In genomic region chr2:74471332-74472065, GRCh38 we compare ENCODE assay signal across 8 cellular contexts. TPM values are rescaled to one million over a fixed set of nuclear protein-coding genes. Genes with fewer than 3 reads are reported as not detected.
A peak's percentile ranks its signal among the peaks of the same experiment; 100 is the strongest.
DNase-seq lines count a peak whose midpoint lies in the region; ATAC-seq and TF ChIP-seq lines count a peak whose summit lies in the region.

No MANE protein-coding gene starts in this region.

- no peaks in the 10 kb centered on the region for H3K27me3 Mint-ChIP-seq in activated CD8-positive, alpha-beta T cell treated with anti-CD3 and anti-CD28 coated beads, Interleukin-2, amount 10 ng/mL, durations not matched to agents 7 days and 5 days (ENCODE audit: low read depth)

- peaks cover 34% of the 10 kb centered on the region for H3K4me1 Mint-ChIP-seq in activated CD8-positive, alpha-beta T cell treated with anti-CD3 and anti-CD28 coated beads, Interleukin-2, amount 10 ng/mL, durations not matched to agents 7 days and 5 days (ENCODE audit: low read depth)

- no peaks in the 10 kb centered on the region for H3K9me3 Mint-ChIP-seq in activated CD8-positive, alpha-beta T cell treated with anti-CD3 and anti-CD28 coated beads, Interleukin-2, amount 10 ng/mL, durations not matched to agents 7 days and 5 days (ENCODE audit: insufficient read depth)

- peak overlapping the region; percentile 98 for H3K4me3 Mint-ChIP-seq in activated CD8-positive, alpha-beta T cell treated with anti-CD3 and anti-CD28 coated beads, Interleukin-2, amount 10 ng/mL, durations not matched to agents 7 days and 5 days

- peak overlapping the region; percentile 81 for H3K9ac ChIP-seq in iPS-18a (ENCODE audit: low read length)

- H3K27ac ChIP-seq in iPS-18a (ENCODE audit: low read length) (no peak overlapping the region), spleen (peak overlapping the region; percentile 77 to 93 (median 91))

- intact Hi-C loops in spleen (cut with DNase I; ENCODE audit: low total_unique reads): no loop called here

- peaks cover 17% of the 10 kb centered on the region for H3K36me3 ChIP-seq in iPS-18a (ENCODE audit: control insufficient read depth, low read depth, low read length)
- peaks cover 0 to 36% (median 18%) of the 10 kb centered on the region in 6 donors for H3K36me3 ChIP-seq in spleen

- ATAC-seq in activated CD8-positive, alpha-beta T cell treated with anti-CD3 and anti-CD28 coated beads, Interleukin-2, amount 10 ng/mL, durations not matched to agents 7 days and 5 days: peak; percentile 1
- ATAC-seq in GM21528 (IDR thresholded peaks at IDR 0.05; ENCODE audit: low FRiP score, unreplicated experiment) (no peak), HG03521 (IDR thresholded peaks at IDR 0.05; ENCODE audit: unreplicated experiment) (no peak), GM18511 (IDR thresholded peaks at IDR 0.05; ENCODE audit: unreplicated experiment) (no peak), GM21526 (IDR thresholded peaks at IDR 0.05; ENCODE audit: low FRiP score, unreplicated experiment) (no peak)

- peaks cover 42% of the 10 kb centered on the region for H3K36me3 Mint-ChIP-seq in activated CD8-positive, alpha-beta T cell treated with anti-CD3 and anti-CD28 coated beads, Interleukin-2, amount 10 ng/mL, durations not matched to agents 7 days and 5 days (ENCODE audit: low read depth)

- POLR2A ChIA-PET in activated CD8-positive, alpha-beta T cell treated with anti-CD3 and anti-CD28 coated beads, Interleukin-2, amount 10 ng/mL, durations not matched to agents 7 days and 5 days (lab: Charles Lee): interaction anchor here (0.6 to 2.9 kb wide), 9 partner anchors 9 to 293 kb away, joined by 3 to 39 read pairs (median 4); partner anchors contain the start of genes CCDC142, DOK1, INO80B and LOXL3

- H3K4me1 ChIP-seq in iPS-18a (ENCODE audit: control insufficient read depth, low read depth, low read length): peaks cover 4% of the 10 kb centered on the region
- H3K4me1 ChIP-seq in spleen: peaks cover 18 to 38% (median 27%) of the 10 kb centered on the region in 6 donors

- H3K9me3 ChIP-seq in iPS-18a (ENCODE audit: control insufficient read depth, low read depth, low read length) (no peaks in the 10 kb centered on the region), spleen (no peaks in the 10 kb centered on the region)

- WGBS in spleen, 5 donors: 63 to 67% (median 65%) methylated on average over 16 of the region's 16 CpGs

- H3K27me3 ChIP-seq in iPS-18a (ENCODE audit: control insufficient read depth, insufficient read depth, low read length) (no peaks in the 10 kb centered on the region), spleen (replicated peaks in 1 of 7) (no peaks in the 10 kb centered on the region)

- DNase-seq in HFF-Myc (ENCODE audit: extremely low read depth, low read depth) (no peak), spleen (peak; percentile 61)
- no peak for DNase-seq in activated CD8-positive, alpha-beta T cell treated with anti-CD3 and anti-CD28 coated beads, Interleukin-2, amount 10 ng/mL, durations not matched to agents 7 days and 5 days

- H3K4me3 ChIP-seq in HFF-Myc (replicated peaks; ENCODE audit: low read depth, low read length): peak overlapping the region; percentile 63
- peak overlapping the region; percentile 99 for H3K4me3 ChIP-seq in iPS-18a (ENCODE audit: low read length)
- peak overlapping the region; percentile 54 to 78 (median 71) for H3K4me3 ChIP-seq in spleen

- TF ChIP-seq POLR2A in spleen (IDR thresholded peaks at IDR 0.05): no peak

- CTCF ChIA-PET in activated CD8-positive, alpha-beta T cell treated with anti-CD3 and anti-CD28 coated beads, Interleukin-2, amount 10 ng/mL, durations not matched to agents 7 days and 5 days (lab: Charles Lee): interaction anchor here (0.8 to 3.0 kb wide), 6 partner anchors 11 to 137 kb away, joined by 3 to 26 read pairs (median 4); partner anchors contain the start of genes CCDC142 and TTC31

- TF ChIP-seq CTCF in HFF-Myc (IDR thresholded peaks at IDR 0.05; ENCODE audit: low read depth, low read length, missing control alignments) (no peak), spleen (IDR thresholded peaks at IDR 0.05 in 8 of 11, conservative IDR thresholded peaks at IDR 0.05 in 3 of 11) (no peak)

- H3K27ac Mint-ChIP-seq in activated CD8-positive, alpha-beta T cell treated with anti-CD3 and anti-CD28 coated beads, Interleukin-2, amount 10 ng/mL, durations not matched to agents 7 days and 5 days: peak overlapping the region; percentile 99

RNA-seq across cellular contexts. Expression of gene MRPL53, which starts 1.0 kb away (rescaled TPM):
- 10 to 100 TPM; 95.7 to 96.2 TPM for total RNA-seq in activated CD8-positive, alpha-beta T cell treated with anti-CD3 and anti-CD28 coated beads, Interleukin-2, amount 10 ng/mL, durations not matched to agents 7 days and 5 days
- 10 to 100 TPM; 13.0 to 74.3 (median 61.7) TPM for total RNA-seq in spleen
- 10 to 100 TPM; 69.4 to 86.7 (median 78.6) TPM for polyA plus RNA-seq in spleen

RNA-seq across cellular contexts. Expression of gene MOGS, which starts 6.3 kb away (rescaled TPM):
- total RNA-seq in activated CD8-positive, alpha-beta T cell treated with anti-CD3 and anti-CD28 coated beads, Interleukin-2, amount 10 ng/mL, durations not matched to agents 7 days and 5 days: 10 to 100 TPM; 52.4 to 56.3 TPM
- total RNA-seq in spleen: 10 to 100 TPM; 49.2 to 61.6 (median 56.7) TPM
- polyA plus RNA-seq in spleen: 10 to 100 TPM; 24.6 to 35.5 (median 31.0) TPM

RNA-seq across cellular contexts. Expression of gene CCDC142, which starts 11.3 kb away (rescaled TPM):
- total RNA-seq in activated CD8-positive, alpha-beta T cell treated with anti-CD3 and anti-CD28 coated beads, Interleukin-2, amount 10 ng/mL, durations not matched to agents 7 days and 5 days: 10 to 100 TPM; 22.5 to 26.7 TPM
- total RNA-seq in spleen: 10 to 100 TPM; 22.2 to 59.4 (median 31.6) TPM
- 1 to 10 TPM; 2.8 to 9.3 (median 3.4) TPM for polyA plus RNA-seq in spleen

RNA-seq across cellular contexts. Expression of gene TTC31, which starts 11.4 kb away (rescaled TPM):
- total RNA-seq in activated CD8-positive, alpha-beta T cell treated with anti-CD3 and anti-CD28 coated beads, Interleukin-2, amount 10 ng/mL, durations not matched to agents 7 days and 5 days: 10 to 100 TPM; 38.3 to 40.0 TPM
- total RNA-seq in spleen: 10 to 100 TPM; 34.3 to 51.3 (median 38.3) TPM
- 10 to 100 TPM; 15.7 to 26.7 (median 21.6) TPM for polyA plus RNA-seq in spleen

RNA-seq across cellular contexts. Expression of gene WBP1, which starts 13.3 kb away (rescaled TPM):
- total RNA-seq in activated CD8-positive, alpha-beta T cell treated with anti-CD3 and anti-CD28 coated beads, Interleukin-2, amount 10 ng/mL, durations not matched to agents 7 days and 5 days: 10 to 100 TPM; 34.0 to 34.3 TPM
- 10 to 100 TPM; 39.5 to 80.7 (median 58.5) TPM for total RNA-seq in spleen
- polyA plus RNA-seq in spleen: 10 to 100 TPM; 64.7 to 84.2 (median 78.8) TPM
